27 cellular contexts compared by ENCODE assay signal in the genomic region with DNA sequence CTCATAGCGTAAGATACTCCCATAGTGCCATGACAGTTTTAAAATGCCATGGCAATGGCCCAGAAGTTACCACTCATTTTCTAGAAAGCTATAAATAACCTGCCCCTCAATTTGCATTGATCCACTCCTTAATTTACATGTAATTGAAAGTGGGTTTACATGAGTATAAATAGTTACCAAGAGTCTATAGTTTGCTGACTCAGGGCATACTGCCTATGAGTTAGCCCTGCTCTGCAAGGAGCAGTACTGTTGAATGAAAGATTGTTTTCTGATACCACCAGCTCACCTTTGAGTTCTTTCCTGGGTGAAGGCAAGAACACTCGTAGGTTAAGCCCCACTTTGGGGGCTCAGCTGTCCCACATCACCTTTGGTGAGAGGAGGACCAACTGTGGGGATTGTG. TPM values are rescaled to one million over a fixed set of nuclear protein-coding genes. Genes with fewer than 3 reads are reported as not detected.
DNase-seq lines count a peak whose midpoint lies in the region; ATAC-seq, FAIRE-seq and TF ChIP-seq lines count a peak whose summit lies in the region.
"Had no signal": no experiment of that assay in that cellular context is flagged by ENCODE, and none has a peak within 500 bp of the region (broad histone marks: within the 10 kb centered on the region; RNA-seq: fewer than 3 reads in every experiment).

No MANE protein-coding gene starts in this region.

- TF ChIP-seq POLR2A in HepG2 (IDR thresholded peaks at IDR 0.05; ENCODE audit: insufficient read depth in 1 of 2, low read depth in 2 of 2, low read length in 2 of 2) (no peak), right lobe of liver (IDR thresholded peaks at IDR 0.05) (no peak), K562 (conservative IDR thresholded peaks at IDR 0.05) (no peak)

- H2AFZ ChIP-seq in HepG2 (ENCODE audit: low read length): no peak overlapping the region
- H2AFZ ChIP-seq in MM.1S (ENCODE audit: low read length): no peak overlapping the region
- H2AFZ ChIP-seq in K562 (ENCODE audit: low read depth, low read length): no peak overlapping the region

- TF ChIP-seq CTCF in HepG2 (CRISPR knock-in tag; IDR thresholded peaks at IDR 0.05): no peak
- no peak for TF ChIP-seq CTCF in right lobe of liver (IDR thresholded peaks at IDR 0.05)
- no peak for TF ChIP-seq CTCF in MM.1S (IDR thresholded peaks at IDR 0.05; ENCODE audit: low read length)
- TF ChIP-seq CTCF in K562 (IDR thresholded peaks at IDR 0.05 in 2 of 3, conservative IDR thresholded peaks at IDR 0.05 in 1 of 3; ENCODE audit: insufficient read depth in 2 of 3, low read depth in 1 of 3, low read length in 3 of 3): no peak
- TF ChIP-seq CTCF in upper lobe of right lung (IDR thresholded peaks at IDR 0.05): no peak

- TF ChIP-seq EP300 in HepG2 (IDR thresholded peaks at IDR 0.05; ENCODE audit: low read depth in 2 of 2, low read length in 2 of 2) (no peak), HepG2 (CRISPR knock-in tag; IDR thresholded peaks at IDR 0.05; ENCODE audit: borderline replicate concordance) (no peak), K562 (IDR thresholded peaks at IDR 0.05; ENCODE audit: low read length) (no peak)

- no peak overlapping the region for H3K27ac ChIP-seq in HepG2 (ENCODE audit: extremely low read length, insufficient read depth, low read length)
- no peak overlapping the region for H3K27ac ChIP-seq in right lobe of liver
- H3K27ac ChIP-seq in MM.1S (ENCODE audit: low read length): no peak overlapping the region
- H3K27ac ChIP-seq in K562 (ENCODE audit: extremely low read depth, low read depth, low read length): no peak overlapping the region
- H3K27ac ChIP-seq in upper lobe of right lung: no peak overlapping the region
- H3K27ac ChIP-seq: 22Rv1; BLaER1 treated with 17β-estradiol and CSF1 and Interleukin-3, amounts not matched to agents 10 nM and 100 nM had no signal

- no peaks in the 10 kb centered on the region for H3K9me3 ChIP-seq in HepG2 (ENCODE audit: low read length)
- no peaks in the 10 kb centered on the region for H3K9me3 ChIP-seq in right lobe of liver
- H3K9me3 ChIP-seq in MM.1S (replicated peaks; ENCODE audit: insufficient read depth, low read length): no peaks in the 10 kb centered on the region
- no peaks in the 10 kb centered on the region for H3K9me3 ChIP-seq in K562 (replicated peaks; ENCODE audit: control insufficient read depth, insufficient read depth, low read depth, low read length)
- H3K9me3 ChIP-seq in upper lobe of right lung: no peaks in the 10 kb centered on the region
- H3K9me3 ChIP-seq: BE2C, HAP-1 had no signal

- 17% methylated on average over 2 of the region's 2 CpGs for WGBS in HepG2 (ENCODE audit: low lambda C conversion rate)
- WGBS in right lobe of liver (ENCODE audit: insufficient coverage, low coverage, low lambda C conversion rate, missing lambda C conversion rate): 46% methylated on average over 2 of the region's 2 CpGs
- 6% methylated on average over 2 of the region's 2 CpGs for WGBS in K562 (ENCODE audit: insufficient coverage, low coverage, missing lambda C conversion rate)

- H3K4me1 ChIP-seq in HepG2 (ENCODE audit: insufficient read depth, low read length) (peaks cover 27% of the 10 kb centered on the region), right lobe of liver (no peaks in the 10 kb centered on the region), MM.1S (ENCODE audit: low read length) (peaks cover 11% of the 10 kb centered on the region), K562 (replicated peaks in 1 of 2; ENCODE audit: control insufficient read depth in 2 of 2, insufficient read depth in 2 of 2, low read length in 2 of 2) (no peaks in the 10 kb centered on the region), upper lobe of right lung (no peaks in the 10 kb centered on the region)
- H3K4me1 ChIP-seq: BE2C, HAP-1 had no signal

- intact Hi-C loops in HepG2 (cut with micrococcal nuclease; ENCODE audit: unreplicated experiment): loop anchor here (5.0 kb wide), 2 partner anchors 38 to 228 kb away; no protein-coding TSS in a partner anchor
- intact Hi-C loops in right lobe of liver (cut with DNase I): no loop called here
- intact Hi-C loops in K562 (cut with micrococcal nuclease): loop anchor here (5.0 kb wide), 1 partner anchor 183 kb away; no protein-coding TSS in a partner anchor
- intact Hi-C loops in upper lobe of right lung (cut with DNase I): no loop called here

- DNase-seq in HepG2 (ENCODE audit: low spot score) (no peak), right lobe of liver (no peak), MM.1S (peak; percentile 29), K562 (ENCODE audit: extremely low read depth in 1 of 4, low spot score in 3 of 4) (no peak), cerebellar nuclear complex (lab: John Stamatoyannopoulos, UW) (no peak), upper lobe of right lung (no peak), GF-D8 (lab: John Stamatoyannopoulos, UW) (no peak)
- DNase-seq: ACHN; AML-193; BE2C; CD4-positive, alpha-beta T cell; CD8-positive, alpha-beta memory T cell; DMS 273 treated with DMSO at 0.1 percent for 48 hours; DMS79; EL; GDM1; HFFc6 had no signal

- H3K9me2 ChIP-seq in MM.1S (replicated peaks; ENCODE audit: insufficient read depth, low read length): no peaks in the 10 kb centered on the region

- H3K9me1 ChIP-seq in K562 (ENCODE audit: control insufficient read depth, insufficient read depth, low read length): no peaks in the 10 kb centered on the region

- FAIRE-seq in HepG2 (lab: Jason Lieb, UNC) (no peak), K562 (lab: Jason Lieb, UNC) (no peak)
- FAIRE-seq: A204.1, D721Med, GM12891, GM18507, H54 had no signal

- in situ Hi-C loops in HepG2 (cut with HindIII; ENCODE audit: extremely low pct_ligation_motif_present, low pct_unique_long_range_greater_than_20kb): loop anchor here (5.0 kb wide), 1 partner anchor 163 kb away; no protein-coding TSS in a partner anchor
- in situ Hi-C loops in K562 (cut with MboI): no loop called here

- CTCF ChIA-PET in HepG2 (lab: Yijun Ruan, JAX; ENCODE audit: low intra/inter-chr PET ratio, low total read pairs): interaction anchor here (2.1 to 4.9 kb wide), 2 partner anchors 161 to 180 kb away, joined by 45 to 61 read pairs; no protein-coding TSS in a partner anchor
- CTCF ChIA-PET in K562 (lab: Yijun Ruan, JAX; ENCODE audit: low intra/inter-chr PET ratio): no interaction called here

- POLR2A ChIA-PET in HepG2 (lab: Yijun Ruan, JAX) (no interaction called here), K562 (lab: Yijun Ruan, JAX) (interaction anchor here (0.6 kb wide), 1 partner anchor 96 kb away, joined by 3 read pairs; no protein-coding TSS in a partner anchor)

- H3K4me3 ChIP-seq in HepG2 (replicated peaks in 1 of 3; ENCODE audit: insufficient read depth in 1 of 3, low read depth in 2 of 3, low read length in 3 of 3): no peak overlapping the region
- no peak overlapping the region for H3K4me3 ChIP-seq in right lobe of liver
- H3K4me3 ChIP-seq in MM.1S (ENCODE audit: low read length): no peak overlapping the region
- no peak overlapping the region for H3K4me3 ChIP-seq in K562
- no peak overlapping the region for H3K4me3 ChIP-seq in upper lobe of right lung
- H3K4me3 ChIP-seq: BLaER1 treated with 17β-estradiol and CSF1 and Interleukin-3, amounts not matched to agents 10 nM and 100 nM; GM23338; HAP-1 had no signal

- no peaks in the 10 kb centered on the region for H3K79me2 ChIP-seq in HepG2 (ENCODE audit: insufficient read depth, low read length)
- H3K79me2 ChIP-seq in MM.1S (ENCODE audit: low read length): no peaks in the 10 kb centered on the region
- no peaks in the 10 kb centered on the region for H3K79me2 ChIP-seq in K562 (ENCODE audit: control insufficient read depth, insufficient read depth, low read length)

- TF ChIP-seq RAD21 in HepG2 (CRISPR knock-in tag; IDR thresholded peaks at IDR 0.05): no peak
- no peak for TF ChIP-seq RAD21 in K562 (CRISPR knock-in tag; conservative IDR thresholded peaks at IDR 0.05 in 1 of 2, IDR thresholded peaks at IDR 0.05 in 1 of 2)

- H4K20me1 ChIP-seq in HepG2 (ENCODE audit: insufficient read depth, low read length): no peaks in the 10 kb centered on the region
- H4K20me1 ChIP-seq in MM.1S (ENCODE audit: insufficient read depth, low read length): no peaks in the 10 kb centered on the region
- no peaks in the 10 kb centered on the region for H4K20me1 ChIP-seq in K562 (replicated peaks; ENCODE audit: control insufficient read depth, insufficient read depth, low read length)
- H4K20me1 ChIP-seq: BLaER1 treated with 17β-estradiol and CSF1 and Interleukin-3, amounts not matched to agents 10 nM and 100 nM had no signal

- H3F3A ChIP-seq in MM.1S (ENCODE audit: insufficient read depth, low read length): no peaks in the 10 kb centered on the region

- BruUV-seq in HepG2 (replicated peaks; lab: Mats Ljungman, UMichigan): no TSS peak
- BruUV-seq in K562 (replicated peaks; lab: Mats Ljungman, UMichigan): no TSS peak

- ATAC-seq in HepG2: no peak
- no peak for ATAC-seq in right lobe of liver
- ATAC-seq in K562: no peak
- no peak for ATAC-seq in upper lobe of right lung
- ATAC-seq: GM23338 had no signal

- H3K9ac ChIP-seq in HepG2 (ENCODE audit: insufficient read depth, low read depth, low read length) (no peak overlapping the region), MM.1S (ENCODE audit: low read length) (no peak overlapping the region), K562 (ENCODE audit: insufficient read depth in 1 of 2, low read depth in 2 of 2, low read length in 2 of 2) (no peak overlapping the region)
- H3K9ac ChIP-seq: BLaER1 treated with 17β-estradiol and CSF1 and Interleukin-3, amounts not matched to agents 10 nM and 100 nM had no signal

- no peak overlapping the region for H3K4me2 ChIP-seq in HepG2 (ENCODE audit: low read depth, low read length)
- H3K4me2 ChIP-seq in MM.1S (ENCODE audit: low read depth, low read length): no peak overlapping the region
- H3K4me2 ChIP-seq in K562 (ENCODE audit: insufficient read depth, low read length): no peak overlapping the region
- H3K4me2 ChIP-seq: BLaER1 treated with 17β-estradiol and CSF1 and Interleukin-3, amounts not matched to agents 10 nM and 100 nM; GM23338 had no signal

- H3K36me3 ChIP-seq in HepG2 (replicated peaks in 1 of 2; ENCODE audit: control insufficient read depth in 1 of 2, insufficient read depth in 2 of 2, low read length in 2 of 2) (no peaks in the 10 kb centered on the region), right lobe of liver (no peaks in the 10 kb centered on the region), MM.1S (replicated peaks; ENCODE audit: insufficient read depth, low read length) (no peaks in the 10 kb centered on the region), K562 (ENCODE audit: control insufficient read depth, insufficient read depth, low read length) (no peaks in the 10 kb centered on the region), upper lobe of right lung (no peaks in the 10 kb centered on the region)
- H3K36me3 ChIP-seq: BE2C; BLaER1 treated with 17β-estradiol and CSF1 and Interleukin-3, amounts not matched to agents 10 nM and 100 nM; HAP-1 had no signal

- H3K27me3 ChIP-seq in HepG2 (ENCODE audit: control insufficient read depth in 1 of 2, insufficient read depth in 2 of 2, low read length in 2 of 2): peaks cover 0 to 3% of the 10 kb centered on the region in 2 experiments; a peak in 1 of 5 replicates
- no peaks in the 10 kb centered on the region for H3K27me3 ChIP-seq in right lobe of liver
- no peaks in the 10 kb centered on the region for H3K27me3 ChIP-seq in MM.1S (replicated peaks; ENCODE audit: insufficient read depth, low read length)
- H3K27me3 ChIP-seq in K562 (ENCODE audit: control insufficient read depth in 2 of 2, insufficient read depth in 2 of 2, low read length in 2 of 2): no peaks in the 10 kb centered on the region; a peak in 1 of 5 replicates
- peaks cover 30% of the 10 kb centered on the region for H3K27me3 ChIP-seq in upper lobe of right lung
- H3K27me3 ChIP-seq: BLaER1 treated with 17β-estradiol and CSF1 and Interleukin-3, amounts not matched to agents 10 nM and 100 nM had no signal

RNA-seq across cellular contexts. Expression of a gene that starts 6.3 kb away (rescaled TPM):
- 4.8 and 5.3 TPM in 2 replicates for total RNA-seq in HepG2 (2016; rRNA removed; fragmentation: Illumina TruSeq; extraction: Trizol)
- 0.88 and 1.0 TPM in 2 replicates for total RNA-seq in HepG2 (2016; cell fraction: cytosol; rRNA removed; fragmentation: Illumina TruSeq; extraction: Trizol; ENCODE audit: low read depth)
- 4.7 and 5.1 TPM in 2 replicates for total RNA-seq in HepG2 (2016; cell fraction: insoluble cytoplasmic fraction; rRNA removed; fragmentation: Illumina TruSeq; extraction: Trizol)
- total RNA-seq in HepG2 (2016; cell fraction: membrane; rRNA removed; fragmentation: Illumina TruSeq; extraction: Trizol): 1.7 and 2.4 TPM in 2 replicates
- total RNA-seq in HepG2 (2016; cell fraction: nucleus; rRNA removed; fragmentation: Illumina TruSeq; extraction: Trizol): 11.4 and 12.3 TPM in 2 replicates
- polyA plus RNA-seq in HepG2 (2011; rRNA removed): 6.9 and 7.8 TPM in 2 replicates
- polyA plus RNA-seq in HepG2 (2011; cell fraction: cytosol; rRNA removed): 1.3 and 1.9 TPM in 2 replicates
- 15.7 and 19.6 TPM in 2 replicates for polyA plus RNA-seq in HepG2 (2011; cell fraction: nucleus; rRNA removed)
- polyA plus RNA-seq in HepG2 (2012): 3.0 and 4.6 TPM in 2 replicates
- polyA plus RNA-seq in HepG2 (2016; cell fraction: cytosol; fragmentation: Illumina TruSeq; extraction: Trizol; ENCODE audit: low read depth): 0.20 and 0.32 TPM in 2 replicates
- 4.3 and 4.8 TPM in 2 replicates for polyA plus RNA-seq in HepG2 (2016; cell fraction: insoluble cytoplasmic fraction; fragmentation: Illumina TruSeq; extraction: Trizol; ENCODE audit: low read depth)
- polyA plus RNA-seq in HepG2 (2016; cell fraction: membrane; fragmentation: Illumina TruSeq; extraction: Trizol; ENCODE audit: low read depth): 0.69 and 0.77 TPM in 2 replicates
- polyA plus RNA-seq in HepG2 (2016; cell fraction: nucleus; fragmentation: Illumina TruSeq; extraction: Trizol; ENCODE audit: insufficient read depth, low read depth): 31.6 and 32.6 TPM in 2 replicates
- 2.8 TPM in 1 of 2 replicates, not detected in the other for polyA minus RNA-seq in HepG2 (2011; rRNA and poly(A)+ RNA removed; ENCODE audit: low replicate concordance)
- 1.7 and 1.8 TPM in 2 replicates for polyA minus RNA-seq in HepG2 (2011; cell fraction: cytosol; rRNA and poly(A)+ RNA removed)
- polyA minus RNA-seq in HepG2 (2011; cell fraction: nucleus; rRNA and poly(A)+ RNA removed): 22.5 and 32.0 TPM in 2 replicates
- total RNA-seq in right lobe of liver: 1 to 10 TPM in 3 of 6 experiments, under 1 TPM in 3; 0.55 to 2.8 (median 1.3) TPM
- 0.46 and 1.1 TPM in 2 replicates for total RNA-seq in K562 (2011; cell fraction: chromatin; rRNA removed; ENCODE audit: low replicate concordance)
- 0.50 and 0.53 TPM in 2 replicates for total RNA-seq in K562 (2011; cell fraction: nucleolus; rRNA removed)
- 0.31 and 0.51 TPM in 2 replicates for total RNA-seq in K562 (2011; cell fraction: nucleoplasm; rRNA removed)
- total RNA-seq in K562 (2014; rRNA removed): 0.12 and 0.27 TPM in 2 replicates
- total RNA-seq in K562 (2014; rRNA removed; fragmentation: Illumina TruSeq; extraction: Trizol): 0.22 and 0.29 TPM in 2 replicates
- 0.22 and 0.23 TPM in 2 replicates for total RNA-seq in K562 (2015; rRNA removed; fragmentation: Illumina TruSeq; extraction: Trizol)
- total RNA-seq in K562 (2021): 0.24 and 0.34 TPM in 2 replicates
- polyA plus RNA-seq in K562 (2011; rRNA removed): 0.05 and 0.06 TPM in 2 replicates
- polyA plus RNA-seq in K562 (2011; cell fraction: cytosol; rRNA removed): 0.01 TPM in 1 of 2 replicates, not detected in the other
- 0.13 and 0.23 TPM in 2 replicates for polyA plus RNA-seq in K562 (2011; cell fraction: nucleus; rRNA removed)
- 0.14 and 0.98 TPM in 2 replicates for polyA plus RNA-seq in K562 (2012)
- 0.21 TPM in 2 replicates for polyA plus RNA-seq in K562 (2014; fragmentation: Illumina TruSeq; extraction: Trizol)
- under 1 TPM in 1 of 2 experiments, not detected in 1; 0.08 TPM for polyA plus RNA-seq in K562 (2014; fragmentation: Nextera tagmentation; extraction: Ambion mirVana)
- 0.19 and 0.21 TPM in 2 replicates for polyA plus RNA-seq in K562 (2014; rRNA removed)
- polyA minus RNA-seq in K562 (2011; rRNA and poly(A)+ RNA removed): 0.04 and 0.09 TPM in 2 replicates
- polyA minus RNA-seq in K562 (2011; cell fraction: cytosol; rRNA and poly(A)+ RNA removed): not detected in 2 replicates
- polyA minus RNA-seq in K562 (2011; cell fraction: nucleus; rRNA and poly(A)+ RNA removed): 0.11 TPM in 1 of 2 replicates, not detected in the other
- 3.0 TPM for total RNA-seq in upper lobe of right lung
- polyA plus RNA-seq: CD14-positive monocyte; CD8-positive, alpha-beta memory T cell had no signal

RNA-seq across cellular contexts. Expression of a gene that starts 30.8 kb away (rescaled TPM):
- total RNA-seq in HepG2 (2016; rRNA removed; fragmentation: Illumina TruSeq; extraction: Trizol) (not detected in 2 replicates), right lobe of liver (not detected), K562 (2014; rRNA removed) (not detected in 2 replicates), K562 (2014; rRNA removed; fragmentation: Illumina TruSeq; extraction: Trizol) (not detected in 2 replicates), K562 (2015; rRNA removed; fragmentation: Illumina TruSeq; extraction: Trizol) (not detected in 2 replicates), K562 (2021) (not detected in 2 replicates), upper lobe of right lung (0.43 TPM)
- not detected in 2 replicates for total RNA-seq in HepG2 (2016; cell fraction: cytosol; rRNA removed; fragmentation: Illumina TruSeq; extraction: Trizol; ENCODE audit: low read depth)
- total RNA-seq in HepG2 (2016; cell fraction: insoluble cytoplasmic fraction; rRNA removed; fragmentation: Illumina TruSeq; extraction: Trizol): not detected in 2 replicates
- not detected in 2 replicates for total RNA-seq in HepG2 (2016; cell fraction: membrane; rRNA removed; fragmentation: Illumina TruSeq; extraction: Trizol)
- total RNA-seq in HepG2 (2016; cell fraction: nucleus; rRNA removed; fragmentation: Illumina TruSeq; extraction: Trizol): not detected in 2 replicates
- polyA plus RNA-seq in HepG2 (2011; rRNA removed) (not detected in 2 replicates), K562 (2011; rRNA removed) (not detected in 2 replicates), K562 (2014; fragmentation: Illumina TruSeq; extraction: Trizol) (not detected in 2 replicates), K562 (2014; fragmentation: Nextera tagmentation; extraction: Ambion mirVana) (not detected), K562 (2014; rRNA removed) (not detected in 2 replicates)
- not detected in 2 replicates for polyA plus RNA-seq in HepG2 (2011; cell fraction: cytosol; rRNA removed)
- not detected in 2 replicates for polyA plus RNA-seq in HepG2 (2011; cell fraction: nucleus; rRNA removed)
- polyA plus RNA-seq in HepG2 (2012): not detected in 2 replicates
- not detected in 2 replicates for polyA plus RNA-seq in HepG2 (2016; cell fraction: cytosol; fragmentation: Illumina TruSeq; extraction: Trizol; ENCODE audit: low read depth)
- not detected in 2 replicates for polyA plus RNA-seq in HepG2 (2016; cell fraction: insoluble cytoplasmic fraction; fragmentation: Illumina TruSeq; extraction: Trizol; ENCODE audit: low read depth)
- not detected in 2 replicates for polyA plus RNA-seq in HepG2 (2016; cell fraction: membrane; fragmentation: Illumina TruSeq; extraction: Trizol; ENCODE audit: low read depth)
- not detected in 2 replicates for polyA plus RNA-seq in HepG2 (2016; cell fraction: nucleus; fragmentation: Illumina TruSeq; extraction: Trizol; ENCODE audit: insufficient read depth, low read depth)
- polyA minus RNA-seq in HepG2 (2011; rRNA and poly(A)+ RNA removed; ENCODE audit: low replicate concordance): not detected in 2 replicates
- polyA minus RNA-seq in HepG2 (2011; cell fraction: cytosol; rRNA and poly(A)+ RNA removed): not detected in 2 replicates
- not detected in 2 replicates for polyA minus RNA-seq in HepG2 (2011; cell fraction: nucleus; rRNA and poly(A)+ RNA removed)
- not detected in 2 replicates for total RNA-seq in K562 (2011; cell fraction: chromatin; rRNA removed; ENCODE audit: low replicate concordance)
- not detected in 2 replicates for total RNA-seq in K562 (2011; cell fraction: nucleolus; rRNA removed)
- not detected in 2 replicates for total RNA-seq in K562 (2011; cell fraction: nucleoplasm; rRNA removed)
- polyA plus RNA-seq in K562 (2011; cell fraction: cytosol; rRNA removed): not detected in 2 replicates
- polyA plus RNA-seq in K562 (2011; cell fraction: nucleus; rRNA removed): 0.06 TPM in 1 of 2 replicates, not detected in the other
- not detected in 2 replicates for polyA plus RNA-seq in K562 (2012)
- not detected in 2 replicates for polyA minus RNA-seq in K562 (2011; rRNA and poly(A)+ RNA removed)
- not detected in 2 replicates for polyA minus RNA-seq in K562 (2011; cell fraction: cytosol; rRNA and poly(A)+ RNA removed)
- not detected in 2 replicates for polyA minus RNA-seq in K562 (2011; cell fraction: nucleus; rRNA and poly(A)+ RNA removed)
- total RNA-seq: CD4-positive, alpha-beta T cell; CD8-positive, alpha-beta memory T cell; HFFc6 had no signal
- polyA plus RNA-seq: CD14-positive monocyte; CD8-positive, alpha-beta memory T cell had no signal

Comparison
In these comparisons a context has a peak if more than half of its experiments do, and no peak if none do; other contexts are left out.
1. intact Hi-C loops: an anchor here in HepG2 (5.0 kb wide) and K562 (5.0 kb wide); none called in right lobe of liver and upper lobe of right lung.